In genomic region chr2:166269322-166269721, GRCh38 we compare ENCODE assay signal across 3 cellular contexts.
"Had no signal": no experiment of that assay in that cellular context is flagged by ENCODE, and none has a peak within 500 bp of the region (broad histone marks: within the 10 kb centered on the region; RNA-seq: fewer than 3 reads in every experiment).

No MANE protein-coding gene starts in this region.

- DNase-seq: GDM1, GF-D8 had no signal

- ATAC-seq: GM12878 had no signal

- H3K4me3 ChIP-seq: GM12878 had no signal
